ENCODE assay signal across 9 cellular contexts in genomic region chr9:129751841-129752801, GRCh38. TPM values are rescaled to one million over a fixed set of nuclear protein-coding genes. Genes with fewer than 3 reads are reported as not detected.
DNase-seq lines count a peak whose midpoint lies in the region; ATAC-seq and TF ChIP-seq lines count a peak whose summit lies in the region.
"Had no signal": no experiment of that assay in that cellular context is flagged by ENCODE, and none has a peak within 500 bp of the region (broad histone marks: within the 10 kb centered on the region; RNA-seq: fewer than 3 reads in every experiment).

No MANE protein-coding gene starts in this region.

- H3K9me3 ChIP-seq in osteoblast (ENCODE audit: low read depth, low read length) = no peaks in the 10 kb centered on the region
- no peaks in the 10 kb centered on the region for H3K9me3 ChIP-seq in spleen

- intact Hi-C loops in spleen (cut with DNase I; ENCODE audit: low total_unique reads) = no loop called here

- peaks cover 21% of the 10 kb centered on the region for H3K79me2 ChIP-seq in osteoblast (ENCODE audit: insufficient read depth, low read length)

- no peaks in the 10 kb centered on the region for H3K9me3 Mint-ChIP-seq in progenitor cell of endocrine pancreas (ENCODE audit: low read depth)
- H3K9me3 Mint-ChIP-seq: central memory CD8-positive, alpha-beta T cell had no signal

- H3K27ac ChIP-seq in osteoblast (ENCODE audit: low read depth, low read length) (peak overlapping the region; percentile 71), spleen (peak overlapping the region in 4 of 8 donors; percentile 2 to 21 (median 12))

- H3K4me1 Mint-ChIP-seq in progenitor cell of endocrine pancreas (ENCODE audit: low read depth) = peaks cover 2% of the 10 kb centered on the region

- DNase-seq in Caki2 (ENCODE audit: low read depth) (peak; percentile 50), NCI-H2196 treated with DMSO at 0.1 percent for 48 hours (lab: John Stamatoyannopoulos, UW; ENCODE audit: unreplicated experiment) (peak; percentile 55), epithelial cell of proximal tubule (ENCODE audit: low read depth) (no peak), osteoblast (ENCODE audit: insufficient read length, low spot score, missing footprints) (peak; percentile 49), progenitor cell of endocrine pancreas (ENCODE audit: low spot score, unreplicated experiment) (no peak), spleen (no peak), SK-N-DZ (ENCODE audit: low spot score) (no peak)

- peak overlapping the region; percentile 86 for H3K4me2 ChIP-seq in osteoblast (ENCODE audit: insufficient read depth, low read length)

- no peak overlapping the region for H3K4me3 Mint-ChIP-seq in progenitor cell of endocrine pancreas (ENCODE audit: low read depth)
- H3K4me3 Mint-ChIP-seq: central memory CD8-positive, alpha-beta T cell had no signal

- H3K27me3 ChIP-seq in osteoblast (ENCODE audit: insufficient read depth, low read length) = no peaks in the 10 kb centered on the region
- H3K27me3 ChIP-seq in spleen (replicated peaks in 1 of 7) = peaks cover 0 to 24% (median 0%) of the 10 kb centered on the region in 7 donors

- in situ Hi-C loops in Caki2 (cut with HindIII; ENCODE audit: low pct_unique_long_range_greater_than_20kb, low sequenced_read_pairs) = no loop called here

- TF ChIP-seq CTCF in epithelial cell of proximal tubule (conservative IDR thresholded peaks at IDR 0.05; ENCODE audit: low read depth, low read length) (no peak), osteoblast (IDR thresholded peaks at IDR 0.05; ENCODE audit: extremely low read depth, low read depth, low read length) (no peak), progenitor cell of endocrine pancreas (IDR thresholded peaks at IDR 0.05; ENCODE audit: unreplicated experiment) (no peak), spleen (IDR thresholded peaks at IDR 0.05 in 8 of 11, conservative IDR thresholded peaks at IDR 0.05 in 3 of 11) (no peak)

- no peaks in the 10 kb centered on the region for H3K36me3 Mint-ChIP-seq in progenitor cell of endocrine pancreas (ENCODE audit: insufficient read depth)

- no peak for ATAC-seq in GM21526 (IDR thresholded peaks at IDR 0.05; ENCODE audit: low FRiP score, unreplicated experiment)

- no peak overlapping the region for H3K27ac Mint-ChIP-seq in progenitor cell of endocrine pancreas

- peak overlapping the region; percentile 24 for H3K4me3 ChIP-seq in epithelial cell of proximal tubule (ENCODE audit: low read depth, low read length)
- peak overlapping the region; percentile 76 for H3K4me3 ChIP-seq in osteoblast (ENCODE audit: insufficient read depth, low read length)
- H3K4me3 ChIP-seq in spleen = peak overlapping the region in 4 of 8 donors; percentile 8 to 50 (median 23)

- H3K27me3 Mint-ChIP-seq in progenitor cell of endocrine pancreas = peaks cover 35% of the 10 kb centered on the region

- no peaks in the 10 kb centered on the region for H4K20me1 ChIP-seq in osteoblast (ENCODE audit: insufficient read depth, low read length)

- WGBS in spleen, 5 donors = 56 to 68% (median 62%) methylated on average over 23 to 31 of the region's 31 CpGs

- H3K4me1 ChIP-seq in osteoblast (ENCODE audit: insufficient read depth, low read length) (peaks cover 45% of the 10 kb centered on the region), spleen (peaks cover 2 to 28% (median 18%) of the 10 kb centered on the region in 6 donors)

- TF ChIP-seq POLR2A in spleen (IDR thresholded peaks at IDR 0.05) = no peak

- H3K36me3 ChIP-seq in osteoblast (ENCODE audit: insufficient read depth, low read length) (no peaks in the 10 kb centered on the region), spleen (no peaks in the 10 kb centered on the region)

- H2AFZ ChIP-seq in osteoblast (ENCODE audit: low read length) = peak overlapping the region; percentile 81

RNA-seq across cellular contexts. Expression of gene PTGES, which starts 0.7 kb away (rescaled TPM):
- 44.9 and 54.4 TPM in 2 replicates for total RNA-seq in Caki2 (2014; rRNA removed; shearing (Covaris generic); ENCODE audit: low replicate concordance)
- 15.3 and 33.6 TPM in 2 replicates for total RNA-seq in epithelial cell of proximal tubule
- total RNA-seq in osteoblast = 70.9 and 115 TPM in 2 replicates
- total RNA-seq in progenitor cell of endocrine pancreas = 0.19 TPM in 1 of 2 replicates, not detected in the other
- 1 to 10 TPM; 1.4 to 7.2 (median 2.2) TPM for total RNA-seq in spleen
- polyA plus RNA-seq in spleen = 1 to 10 TPM; 4.7 to 6.1 (median 4.8) TPM
- not detected in 2 replicates for polyA plus RNA-seq in SK-N-DZ (2014; cell fraction: cytosol; rRNA removed)
- polyA plus RNA-seq in SK-N-DZ (2014; cell fraction: nucleus; rRNA removed) = not detected in 2 replicates

RNA-seq across cellular contexts. Expression of gene TOR1B, which starts 50.9 kb away (rescaled TPM):
- 19.3 and 63.0 TPM in 2 replicates for total RNA-seq in Caki2 (2014; rRNA removed; shearing (Covaris generic); ENCODE audit: low replicate concordance)
- total RNA-seq in epithelial cell of proximal tubule (14.8 and 20.8 TPM in 2 replicates), osteoblast (27.5 and 31.5 TPM in 2 replicates), progenitor cell of endocrine pancreas (14.7 and 19.8 TPM in 2 replicates), spleen (10 to 100 TPM; 16.1 to 38.0 (median 18.9) TPM)
- 1 to 10 TPM; 5.3 to 8.3 (median 6.3) TPM for polyA plus RNA-seq in spleen
- 22.3 and 26.3 TPM in 2 replicates for polyA plus RNA-seq in SK-N-DZ (2014; cell fraction: cytosol; rRNA removed)
- polyA plus RNA-seq in SK-N-DZ (2014; cell fraction: nucleus; rRNA removed) = 17.2 and 20.8 TPM in 2 replicates

Comparison
In these comparisons a context has a peak if more than half of its experiments do, and no peak if none do; other contexts are left out.
1. DNase-seq: peak in Caki2 (single experiment), NCI-H2196 treated with DMSO at 0.1 percent for 48 hours (single experiment) and osteoblast (single experiment); none in epithelial cell of proximal tubule (single experiment), progenitor cell of endocrine pancreas (single experiment), spleen (single experiment) and SK-N-DZ (single experiment).